In genomic region chr6:73515204-73516101, GRCh38 we compare ENCODE assay signal across 8 cellular contexts. TPM values are rescaled to one million over a fixed set of nuclear protein-coding genes. Genes with fewer than 3 reads are reported as not detected.
DNase-seq lines count a peak whose midpoint lies in the region; ATAC-seq lines count a peak whose summit lies in the region.

No MANE protein-coding gene starts in this region.

- peak overlapping the region; percentile 78 to 99 (median 85) for H3K27ac Mint-ChIP-seq in CD8-positive, alpha-beta memory T cell

- no peak overlapping the region for H2BK15ac ChIP-seq in neuronal stem cell (ENCODE audit: low read length)

- peaks cover 50% of the 10 kb centered on the region for H3K36me3 ChIP-seq in CD8-positive, alpha-beta memory T cell (ENCODE audit: insufficient read depth, low read length)
- peaks cover 25 to 67% of the 10 kb centered on the region in 2 donors for H3K36me3 ChIP-seq in neuronal stem cell (replicated peaks in 1 of 2; ENCODE audit: control insufficient read depth in 2 of 2, insufficient read depth in 2 of 2, low read length in 2 of 2)

- POLR2A ChIA-PET in CD8-positive, alpha-beta memory T cell (lab: Charles Lee): interaction anchor here (0.6 to 2.5 kb wide), 5 partner anchors 9 to 137 kb away, joined by 3 to 10 read pairs (median 7); no protein-coding TSS in a partner anchor

- H3K23ac ChIP-seq in neuronal stem cell (ENCODE audit: low read depth, low read length, poor library complexity): no peak overlapping the region

- peaks cover 55 to 65% (median 59%) of the 10 kb centered on the region in 3 donors for H3K4me1 Mint-ChIP-seq in CD8-positive, alpha-beta memory T cell

- peak overlapping the region; percentile 7 to 88 (median 46) for H3K4me3 Mint-ChIP-seq in CD8-positive, alpha-beta memory T cell

- no peak overlapping the region for H3K4me3 ChIP-seq in CD8-positive, alpha-beta memory T cell (ENCODE audit: low read length)
- no peak overlapping the region for H3K4me3 ChIP-seq in neuronal stem cell (ENCODE audit: low read length in 2 of 2)

- no peak overlapping the region for H2BK5ac ChIP-seq in neuronal stem cell (ENCODE audit: low read length)

- no peak overlapping the region for H3K4ac ChIP-seq in neuronal stem cell (ENCODE audit: low read length)

- no peaks in the 10 kb centered on the region for H3K27me3 ChIP-seq in CD8-positive, alpha-beta memory T cell (ENCODE audit: insufficient read depth, low read length, poor library complexity, severe bottlenecking)
- H3K27me3 ChIP-seq in neuronal stem cell (ENCODE audit: control insufficient read depth in 3 of 3, insufficient read depth in 3 of 3, low read depth in 1 of 3, low read length in 3 of 3): no peaks in the 10 kb centered on the region

- CTCF ChIA-PET in CD8-positive, alpha-beta memory T cell (lab: Charles Lee): interaction anchor here (0.6 to 7.5 kb wide), 24 partner anchors 9 to 192 kb away, joined by 3 to 141 read pairs (median 4); partner anchors contain the start of genes CGAS and SLC17A5

- no peak overlapping the region for H3K27ac ChIP-seq in CD8-positive, alpha-beta memory T cell (ENCODE audit: low read depth, low read length)
- H3K27ac ChIP-seq in neuronal stem cell (replicated peaks; ENCODE audit: low read length): peak overlapping the region; percentile 13

- peak; percentile 31 to 77 (median 66) for DNase-seq in CD8-positive, alpha-beta memory T cell
- DNase-seq in NCI-H526 (lab: John Stamatoyannopoulos, UW) (peak; percentile 27 to 61), fibroblast of peridontal ligament (ENCODE audit: extremely low read depth) (peak; percentile 92), neuronal stem cell (ENCODE audit: low spot score) (no peak), NCI-H187 treated with DMSO at 0.1 percent for 48 hours (lab: John Stamatoyannopoulos, UW) (no peak)
- DNase-seq in activated T-cell treated with anti-CD3 and anti-CD28 coated beads, Interleukin-2, amount 50 U/mL, for 1 hour: peak; percentile 31

- peaks cover 5% of the 10 kb centered on the region for H3K79me1 ChIP-seq in neuronal stem cell (ENCODE audit: low read depth, low read length)

- no peak overlapping the region for H3K9ac ChIP-seq in neuronal stem cell (ENCODE audit: low read depth, low read length, poor library complexity)

- H2BK12ac ChIP-seq in neuronal stem cell (ENCODE audit: low read length): no peak overlapping the region

- H2AK5ac ChIP-seq in neuronal stem cell (ENCODE audit: low read depth, low read length): no peak overlapping the region

- H3K4me1 ChIP-seq in CD8-positive, alpha-beta memory T cell (ENCODE audit: insufficient read depth, low read length): peaks cover 33% of the 10 kb centered on the region
- H3K4me1 ChIP-seq in neuronal stem cell (ENCODE audit: control insufficient read depth in 2 of 2, insufficient read depth in 1 of 2, low read depth in 1 of 2, low read length in 2 of 2): peaks cover 6 to 9% of the 10 kb centered on the region in 2 donors

- H3K27me3 Mint-ChIP-seq in CD8-positive, alpha-beta memory T cell: peaks cover 0 to 5% of the 10 kb centered on the region in 2 donors

- no CpG with 5 or more reads among the region's 4 CpGs for WGBS in neuronal stem cell (ENCODE audit: extremely low coverage in 2 of 2, insufficient read length in 2 of 2, insufficient replicate concordance in 1 of 2), 2 donors

- ATAC-seq in GM18867 (IDR thresholded peaks at IDR 0.05; ENCODE audit: unreplicated experiment): peak; percentile 54
- peak; percentile 52 for ATAC-seq in HG03095 (IDR thresholded peaks at IDR 0.05; ENCODE audit: unreplicated experiment)

- H4K8ac ChIP-seq in neuronal stem cell (ENCODE audit: low read depth, low read length): no peak overlapping the region

- H2BK120ac ChIP-seq in neuronal stem cell (ENCODE audit: low read depth, low read length): no peak overlapping the region

- no peaks in the 10 kb centered on the region for H3K9me3 ChIP-seq in CD8-positive, alpha-beta memory T cell (ENCODE audit: low read length)
- no peaks in the 10 kb centered on the region for H3K9me3 ChIP-seq in neuronal stem cell (replicated peaks in 1 of 2; ENCODE audit: control insufficient read depth in 2 of 2, insufficient read depth in 1 of 2, low read depth in 1 of 2, low read length in 2 of 2)

- H3K14ac ChIP-seq in neuronal stem cell (ENCODE audit: low read length): no peak overlapping the region

- H2AFZ ChIP-seq in neuronal stem cell (ENCODE audit: low read length): no peak overlapping the region

- peaks cover 22 to 70% (median 25%) of the 10 kb centered on the region in 3 donors for H3K36me3 Mint-ChIP-seq in CD8-positive, alpha-beta memory T cell

- H3K9me3 Mint-ChIP-seq in CD8-positive, alpha-beta memory T cell: no peaks in the 10 kb centered on the region

- no peak overlapping the region for H4K91ac ChIP-seq in neuronal stem cell (ENCODE audit: low read depth, low read length, poor library complexity)

- no peak overlapping the region for H3K4me2 ChIP-seq in neuronal stem cell (ENCODE audit: insufficient read depth, low read length, poor library complexity, severe bottlenecking)

- no peak overlapping the region for H3K18ac ChIP-seq in neuronal stem cell (ENCODE audit: low read length)

RNA-seq across cellular contexts. Expression of gene EEF1A1, which starts 5.4 kb away (rescaled TPM):
- total RNA-seq in CD8-positive, alpha-beta memory T cell: 1,000 to 10,000 TPM; 8,526 to 8,727 TPM
- 10,611 TPM for polyA plus RNA-seq in CD8-positive, alpha-beta memory T cell
- polyA plus RNA-seq in neuronal stem cell (2013, experiment 1 of 2): 20,572 TPM
- 20,834 TPM for polyA plus RNA-seq in neuronal stem cell (2013, experiment 2 of 2)

RNA-seq across cellular contexts. Expression of gene MTO1, which starts 53.9 kb away (rescaled TPM):
- 10 to 100 TPM; 44.2 to 48.1 TPM for total RNA-seq in CD8-positive, alpha-beta memory T cell
- 34.4 TPM for polyA plus RNA-seq in CD8-positive, alpha-beta memory T cell
- 14.1 TPM for polyA plus RNA-seq in neuronal stem cell (2013, experiment 1 of 2)
- 14.7 TPM for polyA plus RNA-seq in neuronal stem cell (2013, experiment 2 of 2)

Comparison
In these comparisons a context has a peak if more than half of its experiments do, and no peak if none do; other contexts are left out.
1. DNase-seq: peak in CD8-positive, alpha-beta memory T cell (5 of 5), NCI-H526 (2 of 2), activated T-cell treated with anti-CD3 and anti-CD28 coated beads, Interleukin-2, amount 50 U/mL, for 1 hour (single experiment) and fibroblast of peridontal ligament (single experiment); none in neuronal stem cell (single experiment) and NCI-H187 treated with DMSO at 0.1 percent for 48 hours (single experiment).